ENCODE assay signal across 1 cellular context in the genomic region with DNA sequence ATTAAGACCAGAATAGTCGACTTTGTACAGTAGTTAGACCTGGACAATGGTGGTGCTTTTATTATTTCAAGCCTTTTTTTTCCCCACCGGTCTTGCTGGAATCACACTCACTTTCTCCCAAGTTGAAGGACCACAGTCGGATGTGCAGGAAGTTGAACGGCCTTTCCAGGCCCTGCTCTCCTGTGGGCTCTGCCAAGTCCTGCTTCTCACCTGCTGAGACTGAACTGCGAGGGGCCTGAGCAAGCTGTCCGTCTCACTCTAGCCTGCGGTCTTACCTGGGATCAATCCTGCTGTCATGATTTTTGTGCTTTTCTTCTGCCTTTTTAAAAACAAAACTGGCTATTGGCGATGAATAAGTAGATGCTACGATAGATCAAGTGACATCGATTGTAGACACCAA.
TF ChIP-seq lines count a peak whose summit lies in the region.

No MANE protein-coding gene starts in this region.

TF ChIP-seq in GM12878, 131 proteins besides CTCF, POLR2A, EP300 and RAD21:
- TF ChIP-seq, protein P1, sequence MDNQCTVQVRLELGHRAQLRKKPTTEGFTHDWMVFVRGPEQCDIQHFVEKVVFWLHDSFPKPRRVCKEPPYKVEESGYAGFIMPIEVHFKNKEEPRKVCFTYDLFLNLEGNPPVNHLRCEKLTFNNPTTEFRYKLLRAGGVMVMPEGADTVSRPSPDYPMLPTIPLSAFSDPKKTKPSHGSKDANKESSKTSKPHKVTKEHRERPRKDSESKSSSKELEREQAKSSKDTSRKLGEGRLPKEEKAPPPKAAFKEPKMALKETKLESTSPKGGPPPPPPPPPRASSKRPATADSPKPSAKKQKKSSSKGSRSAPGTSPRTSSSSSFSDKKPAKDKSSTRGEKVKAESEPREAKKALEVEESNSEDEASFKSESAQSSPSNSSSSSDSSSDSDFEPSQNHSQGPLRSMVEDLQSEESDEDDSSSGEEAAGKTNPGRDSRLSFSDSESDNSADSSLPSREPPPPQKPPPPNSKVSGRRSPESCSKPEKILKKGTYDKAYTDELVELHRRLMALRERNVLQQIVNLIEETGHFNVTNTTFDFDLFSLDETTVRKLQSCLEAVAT (IDR thresholded peaks at IDR 0.05): 0 out of 2 replicates have a peak, but pooled peaks have one; percentile 39
- TF ChIP-seq, protein P2, sequence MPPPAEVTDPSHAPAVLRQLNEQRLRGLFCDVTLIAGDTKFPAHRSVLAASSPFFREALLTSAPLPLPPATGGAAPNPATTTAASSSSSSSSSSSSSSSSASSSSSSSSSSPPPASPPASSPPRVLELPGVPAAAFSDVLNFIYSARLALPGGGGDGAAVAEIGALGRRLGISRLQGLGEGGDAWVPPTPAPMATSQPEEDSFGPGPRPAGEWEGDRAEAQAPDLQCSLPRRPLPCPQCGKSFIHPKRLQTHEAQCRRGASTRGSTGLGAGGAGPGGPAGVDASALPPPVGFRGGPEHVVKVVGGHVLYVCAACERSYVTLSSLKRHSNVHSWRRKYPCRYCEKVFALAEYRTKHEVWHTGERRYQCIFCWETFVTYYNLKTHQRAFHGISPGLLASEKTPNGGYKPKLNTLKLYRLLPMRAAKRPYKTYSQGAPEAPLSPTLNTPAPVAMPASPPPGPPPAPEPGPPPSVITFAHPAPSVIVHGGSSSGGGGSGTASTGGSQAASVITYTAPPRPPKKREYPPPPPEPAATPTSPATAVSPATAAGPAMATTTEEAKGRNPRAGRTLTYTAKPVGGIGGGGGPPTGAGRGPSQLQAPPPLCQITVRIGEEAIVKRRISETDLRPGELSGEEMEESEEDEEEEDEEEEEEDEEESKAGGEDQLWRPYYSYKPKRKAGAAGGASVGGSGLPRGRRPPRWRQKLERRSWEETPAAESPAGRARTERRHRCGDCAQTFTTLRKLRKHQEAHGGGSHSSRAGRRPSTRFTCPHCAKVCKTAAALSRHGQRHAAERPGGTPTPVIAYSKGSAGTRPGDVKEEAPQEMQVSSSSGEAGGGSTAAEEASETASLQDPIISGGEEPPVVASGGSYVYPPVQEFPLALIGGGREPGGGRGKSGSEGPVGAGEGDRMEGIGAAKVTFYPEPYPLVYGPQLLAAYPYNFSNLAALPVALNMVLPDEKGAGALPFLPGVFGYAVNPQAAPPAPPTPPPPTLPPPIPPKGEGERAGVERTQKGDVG (CRISPR knock-in tag; IDR thresholded peaks at IDR 0.05): no peak
- TF ChIP-seq NFYA (IDR thresholded peaks at IDR 0.05; ENCODE audit: borderline replicate concordance, low read depth, low read length): no peak
